Comparison of ENCODE assay signal across 8 cellular contexts in the genomic region with DNA sequence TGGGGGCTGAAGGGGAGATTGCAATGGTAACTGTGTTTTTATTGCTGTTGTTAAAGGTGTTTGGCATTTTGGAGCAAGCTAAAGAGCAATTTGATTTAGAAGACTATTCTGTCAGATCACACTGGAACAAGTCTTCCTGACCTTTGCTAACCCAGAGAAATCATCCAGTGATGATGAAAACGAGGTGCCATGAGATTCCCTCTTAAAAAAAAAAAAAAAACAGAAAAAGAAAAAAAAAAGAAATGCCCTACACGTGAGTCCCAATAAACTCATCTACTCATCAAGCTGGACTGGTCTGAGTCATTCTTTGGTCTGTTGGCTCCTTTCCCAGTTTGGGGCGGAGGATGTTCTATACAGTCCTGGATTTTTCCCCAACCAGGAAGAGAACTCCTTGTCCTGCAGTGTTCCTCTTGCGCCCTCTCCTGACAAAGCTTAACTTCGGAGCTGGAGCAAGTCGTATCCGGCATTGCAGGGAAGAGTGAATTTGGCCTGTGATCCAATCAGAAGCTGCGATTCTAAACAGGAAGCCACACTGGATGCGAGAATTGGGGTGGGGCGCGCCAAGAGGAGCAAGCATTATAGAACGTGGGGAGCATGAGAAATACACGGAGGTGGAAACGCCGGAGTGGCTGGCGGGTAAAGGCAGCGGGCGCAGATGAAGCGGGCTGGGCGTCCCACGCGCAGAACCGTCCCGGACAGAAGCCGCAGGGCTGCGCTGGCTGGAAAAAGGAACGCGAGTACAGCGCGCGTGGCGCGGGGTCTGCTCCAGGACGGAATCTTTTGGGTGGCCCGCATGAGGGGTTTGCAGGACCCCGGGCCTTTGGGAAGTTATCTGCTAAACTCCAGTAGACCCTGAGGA. TPM values are rescaled to one million over a fixed set of nuclear protein-coding genes. Genes with fewer than 3 reads are reported as not detected.
DNase-seq lines count a peak whose midpoint lies in the region; ATAC-seq and TF ChIP-seq lines count a peak whose summit lies in the region.

No MANE protein-coding gene starts in this region.

- ATAC-seq in GM19324 (IDR thresholded peaks at IDR 0.05; ENCODE audit: low FRiP score, unreplicated experiment), result peak; percentile 56
- ATAC-seq in HG03439 (IDR thresholded peaks at IDR 0.05; ENCODE audit: unreplicated experiment), result peak; percentile 66
- ATAC-seq in stimulated activated naive B cell treated with anti-CD40 and anti-IgM and Interleukin-4, amounts not matched to agents 10 μg/mL and 1 μg/mL and 100 μg/mL, for 72 hours (replicated peaks), result peak; percentile 70 to 76

- H3K36me3 Mint-ChIP-seq in CD8-positive, alpha-beta memory T cell, result no peaks in the 10 kb centered on the region
- H3K36me3 Mint-ChIP-seq in stimulated activated naive B cell treated with anti-CD40 and anti-IgM and Interleukin-4, amounts not matched to agents 10 μg/mL and 1 μg/mL and 100 μg/mL, for 72 hours, result peaks cover 0 to 1% of the 10 kb centered on the region in 2 donors

- H3K4me1 ChIP-seq in CD8-positive, alpha-beta memory T cell (ENCODE audit: insufficient read depth, low read length), result peaks cover 8% of the 10 kb centered on the region

- H3K36me3 ChIP-seq in CD8-positive, alpha-beta memory T cell (ENCODE audit: insufficient read depth, low read length), result no peaks in the 10 kb centered on the region

- H3K27ac Mint-ChIP-seq in CD8-positive, alpha-beta memory T cell, result peak overlapping the region in 2 of 8 donors; percentile 35 to 37
- peak overlapping the region; percentile 84 for H3K27ac Mint-ChIP-seq in stimulated activated naive B cell treated with anti-CD40 and anti-IgM and Interleukin-4, amounts not matched to agents 10 μg/mL and 1 μg/mL and 100 μg/mL, for 72 hours

- peak; percentile 99 for TF ChIP-seq CTCF in epithelial cell of proximal tubule (conservative IDR thresholded peaks at IDR 0.05; ENCODE audit: low read depth, low read length)

- peaks cover 2% of the 10 kb centered on the region for H3K27me3 ChIP-seq in CD8-positive, alpha-beta memory T cell (ENCODE audit: insufficient read depth, low read length, poor library complexity, severe bottlenecking)

- CTCF ChIA-PET in CD8-positive, alpha-beta memory T cell (lab: Charles Lee), result no interaction called here

- H3K27ac ChIP-seq in CD8-positive, alpha-beta memory T cell (ENCODE audit: low read depth, low read length), result no peak overlapping the region

- peaks cover 15 to 25% (median 23%) of the 10 kb centered on the region in 3 donors for H3K4me1 Mint-ChIP-seq in CD8-positive, alpha-beta memory T cell
- peaks cover 22 to 26% of the 10 kb centered on the region in 2 donors for H3K4me1 Mint-ChIP-seq in stimulated activated naive B cell treated with anti-CD40 and anti-IgM and Interleukin-4, amounts not matched to agents 10 μg/mL and 1 μg/mL and 100 μg/mL, for 72 hours

- DNase-seq in CD8-positive, alpha-beta memory T cell, result no peak
- peak; percentile 97 for DNase-seq in NCI-H510A (lab: John Stamatoyannopoulos, UW)
- peak; percentile 18 for DNase-seq in activated CD4-positive, alpha-beta T cell treated with anti-CD3 and anti-CD28 coated beads, Interleukin-2, amount 50 U/mL, for 1 hour
- peak; percentile 98 for DNase-seq in epithelial cell of proximal tubule (ENCODE audit: low read depth)
- peak; percentile 91 for DNase-seq in midbrain (lab: John Stamatoyannopoulos, UW)
- DNase-seq in stimulated activated naive B cell treated with anti-CD40 and anti-IgM and Interleukin-4, amounts not matched to agents 10 μg/mL and 1 μg/mL and 100 μg/mL, for 72 hours, result peak; percentile 69

- H3K9me3 Mint-ChIP-seq in CD8-positive, alpha-beta memory T cell, result no peaks in the 10 kb centered on the region
- no peaks in the 10 kb centered on the region for H3K9me3 Mint-ChIP-seq in stimulated activated naive B cell treated with anti-CD40 and anti-IgM and Interleukin-4, amounts not matched to agents 10 μg/mL and 1 μg/mL and 100 μg/mL, for 72 hours

- H3K4me3 Mint-ChIP-seq in CD8-positive, alpha-beta memory T cell, result peak overlapping the region; percentile 77 to 93 (median 88)
- peak overlapping the region; percentile 88 to 91 for H3K4me3 Mint-ChIP-seq in stimulated activated naive B cell treated with anti-CD40 and anti-IgM and Interleukin-4, amounts not matched to agents 10 μg/mL and 1 μg/mL and 100 μg/mL, for 72 hours

- no peaks in the 10 kb centered on the region for H3K9me3 ChIP-seq in CD8-positive, alpha-beta memory T cell (ENCODE audit: low read length)

- H3K4me3 ChIP-seq in CD8-positive, alpha-beta memory T cell (ENCODE audit: low read length), result peak overlapping the region; percentile 70
- peak overlapping the region; percentile 66 for H3K4me3 ChIP-seq in epithelial cell of proximal tubule (ENCODE audit: low read depth, low read length)

- H3K27me3 Mint-ChIP-seq in CD8-positive, alpha-beta memory T cell, result peaks cover 30 to 54% of the 10 kb centered on the region in 2 donors
- H3K27me3 Mint-ChIP-seq in stimulated activated naive B cell treated with anti-CD40 and anti-IgM and Interleukin-4, amounts not matched to agents 10 μg/mL and 1 μg/mL and 100 μg/mL, for 72 hours, result no peaks in the 10 kb centered on the region

- POLR2A ChIA-PET in CD8-positive, alpha-beta memory T cell (lab: Charles Lee), result no interaction called here

RNA-seq across cellular contexts. Expression of a gene that starts 22.4 kb away (rescaled TPM):
- total RNA-seq in CD8-positive, alpha-beta memory T cell, result not detected
- not detected for polyA plus RNA-seq in CD8-positive, alpha-beta memory T cell
- 0.14 and 17.0 TPM in 2 replicates for total RNA-seq in epithelial cell of proximal tubule

Comparison
In these comparisons a context has a peak if more than half of its experiments do, and no peak if none do; other contexts are left out.
1. DNase-seq: peak in NCI-H510A (single experiment), activated CD4-positive, alpha-beta T cell treated with anti-CD3 and anti-CD28 coated beads, Interleukin-2, amount 50 U/mL, for 1 hour (single experiment), epithelial cell of proximal tubule (single experiment), midbrain (single experiment) and stimulated activated naive B cell treated with anti-CD40 and anti-IgM and Interleukin-4, amounts not matched to agents 10 μg/mL and 1 μg/mL and 100 μg/mL, for 72 hours (single experiment); none in CD8-positive, alpha-beta memory T cell (0 of 5).
2. Peak in every context shown above with its lines, with median percentiles within 50 percentile points of each other: ATAC-seq.